Comparison of ENCODE assay signal across 1 cellular context in genomic region chr1:188958461-188959115, GRCh38.
TF ChIP-seq lines count a peak whose summit lies in the region.

No MANE protein-coding gene starts in this region.

TF ChIP-seq in IMR-90, 13 proteins besides CTCF, POLR2A, EP300 and RAD21 (continued from another document):
- TF ChIP-seq NFE2L2 (IDR thresholded peaks at IDR 0.05; ENCODE audit: low read depth, low read length): no peak
- TF ChIP-seq ELK1 (IDR thresholded peaks at IDR 0.05; ENCODE audit: borderline replicate concordance, low read depth, low read length): no peak
- no peak for TF ChIP-seq FOS (IDR thresholded peaks at IDR 0.05; ENCODE audit: low read depth, low read length)
- TF ChIP-seq BHLHE40 (IDR thresholded peaks at IDR 0.05; ENCODE audit: low read depth, low read length): no peak
- TF ChIP-seq CHD1 (IDR thresholded peaks at IDR 0.05; ENCODE audit: low read depth, low read length): no peak
- no peak for TF ChIP-seq RFX5 (IDR thresholded peaks at IDR 0.05; ENCODE audit: low read depth, low read length)
- no peak for TF ChIP-seq CEBPB (IDR thresholded peaks at IDR 0.05; ENCODE audit: low read depth, low read length)
